In the genomic region with DNA sequence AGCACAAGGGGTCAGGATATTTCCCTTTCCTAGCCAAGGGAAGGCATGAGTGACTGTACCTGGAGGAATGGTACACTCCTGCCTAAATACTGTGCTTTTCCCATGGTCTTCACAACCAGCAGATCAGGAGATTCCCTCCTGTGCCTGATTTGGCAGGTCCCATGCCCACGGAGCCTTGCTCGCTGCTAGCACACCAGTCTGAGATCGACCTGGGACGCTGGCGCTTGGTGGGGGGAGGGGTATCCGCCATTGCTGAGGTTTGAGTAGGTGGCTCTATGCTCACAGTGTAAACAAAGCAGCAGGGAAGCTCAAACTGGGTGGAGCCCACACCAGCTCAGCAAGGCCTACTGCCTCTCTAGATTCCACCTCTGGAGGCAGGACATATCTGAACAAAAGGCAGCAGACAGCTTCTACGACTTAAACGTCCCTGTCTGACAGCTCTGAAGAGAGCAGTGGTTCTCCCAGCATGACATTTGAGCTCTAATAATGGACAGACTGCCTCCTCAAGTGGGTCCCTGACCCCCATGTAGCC, we compare ENCODE assay signal across 1 cellular context.
TF ChIP-seq lines count a peak whose summit lies in the region.

No MANE protein-coding gene starts in this region.

TF ChIP-seq in WTC11, 78 proteins besides CTCF, POLR2A, EP300 and RAD21:
- TF ChIP-seq ELF4 (CRISPR knock-in tag; IDR thresholded peaks at IDR 0.05; ENCODE audit: low read depth) (no peak), SMAD4 (CRISPR knock-in tag; IDR thresholded peaks at IDR 0.05) (no peak), NR2C2 (CRISPR knock-in tag; IDR thresholded peaks at IDR 0.05) (no peak), ZNF121 (CRISPR knock-in tag; IDR thresholded peaks at IDR 0.05) (no peak), ZNF671 (CRISPR knock-in tag; IDR thresholded peaks at IDR 0.05) (no peak), MXD4 (CRISPR knock-in tag; IDR thresholded peaks at IDR 0.05; ENCODE audit: borderline replicate concordance) (no peak), FOXJ3 (CRISPR knock-in tag; IDR thresholded peaks at IDR 0.05; ENCODE audit: borderline replicate concordance) (no peak), ZNF219 (CRISPR knock-in tag; IDR thresholded peaks at IDR 0.05; ENCODE audit: borderline replicate concordance) (no peak), GTF2I (CRISPR knock-in tag; conservative IDR thresholded peaks at IDR 0.05) (no peak), TEAD4 (CRISPR knock-in tag; IDR thresholded peaks at IDR 0.05) (no peak), KAT7 (CRISPR knock-in tag; IDR thresholded peaks at IDR 0.05; ENCODE audit: borderline replicate concordance) (no peak), AR (CRISPR knock-in tag; IDR thresholded peaks at IDR 0.05) (no peak)
- TF ChIP-seq, protein P1, sequence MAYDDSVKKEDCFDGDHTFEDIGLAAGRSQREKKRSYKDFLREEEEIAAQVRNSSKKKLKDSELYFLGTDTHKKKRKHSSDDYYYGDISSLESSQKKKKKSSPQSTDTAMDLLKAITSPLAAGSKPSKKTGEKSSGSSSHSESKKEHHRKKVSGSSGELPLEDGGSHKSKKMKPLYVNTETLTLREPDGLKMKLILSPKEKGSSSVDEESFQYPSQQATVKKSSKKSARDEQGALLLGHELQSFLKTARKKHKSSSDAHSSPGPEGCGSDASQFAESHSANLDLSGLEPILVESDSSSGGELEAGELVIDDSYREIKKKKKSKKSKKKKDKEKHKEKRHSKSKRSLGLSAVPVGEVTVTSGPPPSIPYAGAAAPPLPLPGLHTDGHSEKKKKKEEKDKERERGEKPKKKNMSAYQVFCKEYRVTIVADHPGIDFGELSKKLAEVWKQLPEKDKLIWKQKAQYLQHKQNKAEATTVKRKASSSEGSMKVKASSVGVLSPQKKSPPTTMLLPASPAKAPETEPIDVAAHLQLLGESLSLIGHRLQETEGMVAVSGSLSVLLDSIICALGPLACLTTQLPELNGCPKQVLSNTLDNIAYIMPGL (CRISPR knock-in tag; IDR thresholded peaks at IDR 0.05), result no peak
- TF ChIP-seq, protein P2, sequence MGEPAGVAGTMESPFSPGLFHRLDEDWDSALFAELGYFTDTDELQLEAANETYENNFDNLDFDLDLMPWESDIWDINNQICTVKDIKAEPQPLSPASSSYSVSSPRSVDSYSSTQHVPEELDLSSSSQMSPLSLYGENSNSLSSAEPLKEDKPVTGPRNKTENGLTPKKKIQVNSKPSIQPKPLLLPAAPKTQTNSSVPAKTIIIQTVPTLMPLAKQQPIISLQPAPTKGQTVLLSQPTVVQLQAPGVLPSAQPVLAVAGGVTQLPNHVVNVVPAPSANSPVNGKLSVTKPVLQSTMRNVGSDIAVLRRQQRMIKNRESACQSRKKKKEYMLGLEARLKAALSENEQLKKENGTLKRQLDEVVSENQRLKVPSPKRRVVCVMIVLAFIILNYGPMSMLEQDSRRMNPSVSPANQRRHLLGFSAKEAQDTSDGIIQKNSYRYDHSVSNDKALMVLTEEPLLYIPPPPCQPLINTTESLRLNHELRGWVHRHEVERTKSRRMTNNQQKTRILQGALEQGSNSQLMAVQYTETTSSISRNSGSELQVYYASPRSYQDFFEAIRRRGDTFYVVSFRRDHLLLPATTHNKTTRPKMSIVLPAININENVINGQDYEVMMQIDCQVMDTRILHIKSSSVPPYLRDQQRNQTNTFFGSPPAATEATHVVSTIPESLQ (CRISPR knock-in tag; IDR thresholded peaks at IDR 0.05), result no peak
- TF ChIP-seq, protein P3, sequence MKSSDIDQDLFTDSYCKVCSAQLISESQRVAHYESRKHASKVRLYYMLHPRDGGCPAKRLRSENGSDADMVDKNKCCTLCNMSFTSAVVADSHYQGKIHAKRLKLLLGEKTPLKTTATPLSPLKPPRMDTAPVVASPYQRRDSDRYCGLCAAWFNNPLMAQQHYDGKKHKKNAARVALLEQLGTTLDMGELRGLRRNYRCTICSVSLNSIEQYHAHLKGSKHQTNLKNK (CRISPR knock-in tag; IDR thresholded peaks at IDR 0.05), result no peak
